Comparison of ENCODE assay signal across 9 cellular contexts in genomic region chr17:9522074-9522473, GRCh38. TPM values are rescaled to one million over a fixed set of nuclear protein-coding genes. Genes with fewer than 3 reads are reported as not detected.
DNase-seq lines count a peak whose midpoint lies in the region; ATAC-seq and TF ChIP-seq lines count a peak whose summit lies in the region.
"Had no signal": no experiment of that assay in that cellular context is flagged by ENCODE, and none has a peak within 500 bp of the region (broad histone marks: within the 10 kb centered on the region; RNA-seq: fewer than 3 reads in every experiment).

No MANE protein-coding gene starts in this region.

- H3K4me1 ChIP-seq in prostate gland (replicated peaks): no peaks in the 10 kb centered on the region

- H3K4me1 Mint-ChIP-seq in HFFc6 (ENCODE audit: low read depth): no peaks in the 10 kb centered on the region

- no peak overlapping the region for H3K4me3 Mint-ChIP-seq in HFFc6
- H3K4me3 Mint-ChIP-seq: naive B cell had no signal

- H3K4me3 ChIP-seq in fibroblast of villous mesenchyme (ENCODE audit: low read depth, low read length) (no peak overlapping the region), prostate gland (no peak overlapping the region)

- H3K36me3 ChIP-seq in prostate gland: no peaks in the 10 kb centered on the region

- no peaks in the 10 kb centered on the region for H3K36me3 Mint-ChIP-seq in HFFc6 (ENCODE audit: low read depth)
- H3K36me3 Mint-ChIP-seq: naive B cell had no signal

- TF ChIP-seq CTCF in HFFc6 (IDR thresholded peaks at IDR 0.05) (peak; percentile 73), fibroblast of villous mesenchyme (IDR thresholded peaks at IDR 0.05; ENCODE audit: insufficient read depth, low read depth, low read length) (peak; percentile 65), prostate gland (IDR thresholded peaks at IDR 0.05) (peak in 3 of 4 experiments; percentile 39 to 66 (median 55))

- no peak overlapping the region for H3K27ac Mint-ChIP-seq in HFFc6
- H3K27ac Mint-ChIP-seq: naive B cell had no signal

- 36% methylated on average over 4 of the region's 4 CpGs for WGBS in prostate gland

- H3K9me3 Mint-ChIP-seq in HFFc6: no peaks in the 10 kb centered on the region
- H3K9me3 Mint-ChIP-seq: naive B cell had no signal

- no peaks in the 10 kb centered on the region; the same call in 1 of the 2 replicates for H3K27me3 Mint-ChIP-seq in HFFc6 (ENCODE audit: insufficient read depth)
- H3K27me3 Mint-ChIP-seq: naive B cell had no signal

- ATAC-seq in HG03457 (IDR thresholded peaks at IDR 0.05; ENCODE audit: unreplicated experiment): no peak

- in situ Hi-C loops in SK-MEL-5 (cut with HindIII; ENCODE audit: low pct_unique_long_range_greater_than_20kb, low sequenced_read_pairs): no loop called here

- intact Hi-C loops in prostate gland (cut with DNase I): loop anchor here (5.0 kb wide), 1 partner anchor 530 kb away; no protein-coding TSS in a partner anchor

- H3K27ac ChIP-seq in prostate gland: no peak overlapping the region

- H3K9me3 ChIP-seq in prostate gland: no peaks in the 10 kb centered on the region

- no peaks in the 10 kb centered on the region for H3K27me3 ChIP-seq in prostate gland (replicated peaks; ENCODE audit: insufficient read depth)

- no peak for TF ChIP-seq POLR2A in prostate gland (IDR thresholded peaks at IDR 0.05)

- peak; percentile 76 for DNase-seq in DMS53 (lab: John Stamatoyannopoulos, UW)
- peak; percentile 53 for DNase-seq in HFFc6
- DNase-seq in SK-MEL-5 (ENCODE audit: low read depth, low spot score): peak; percentile 67
- peak; percentile 60 for DNase-seq in fibroblast of villous mesenchyme (ENCODE audit: low read depth)
- no peak for DNase-seq in prostate gland (ENCODE audit: low spot score)
- no peak for DNase-seq in germinal center (ENCODE audit: low spot score)
- no peak for DNase-seq in occipital lobe (lab: John Stamatoyannopoulos, UW)
- DNase-seq: naive B cell had no signal

RNA-seq across cellular contexts. Expression of gene STX8, which starts 53.5 kb away (rescaled TPM):
- 10 to 100 TPM; 48.9 to 73.8 (median 60.9) TPM for total RNA-seq in HFFc6 (2021; fragmentation: NEBNext Ultra II Directional; extraction: Animal tissue kit (Norgen Biotek cat#: 25700))
- 128 and 138 TPM in 2 replicates for total RNA-seq in SK-MEL-5 (2014; rRNA removed; shearing (Covaris generic))
- 45.4 and 58.5 TPM in 2 replicates for polyA plus RNA-seq in SK-MEL-5 (2015; cell fraction: cytosol; rRNA removed)
- 7.9 and 22.7 TPM in 2 replicates for polyA plus RNA-seq in SK-MEL-5 (2015; cell fraction: nucleus; rRNA removed)
- total RNA-seq in fibroblast of villous mesenchyme: 91.1 and 114 TPM in 2 replicates
- total RNA-seq in prostate gland: 10 to 100 TPM; 46.6 to 72.4 TPM
- total RNA-seq in occipital lobe: 42.9 TPM

RNA-seq across cellular contexts. Expression of gene CFAP52, which starts 54.4 kb away (rescaled TPM):
- total RNA-seq in HFFc6 (2021; fragmentation: NEBNext Ultra II Directional; extraction: Animal tissue kit (Norgen Biotek cat#: 25700)): not detected
- total RNA-seq in SK-MEL-5 (2014; rRNA removed; shearing (Covaris generic)): not detected in 2 replicates
- polyA plus RNA-seq in SK-MEL-5 (2015; cell fraction: cytosol; rRNA removed): not detected in 2 replicates
- not detected in 2 replicates for polyA plus RNA-seq in SK-MEL-5 (2015; cell fraction: nucleus; rRNA removed)
- 0.43 TPM in 1 of 2 replicates, not detected in the other for total RNA-seq in fibroblast of villous mesenchyme
- total RNA-seq in prostate gland: 1 to 10 TPM in 1 of 2 donors, not detected in 1; 1.7 TPM
- total RNA-seq in occipital lobe: 2.2 TPM

Comparison
In these comparisons a context has a peak if more than half of its experiments do, and no peak if none do; other contexts are left out.
1. DNase-seq: peak in DMS53 (single experiment), HFFc6 (single experiment), SK-MEL-5 (single experiment) and fibroblast of villous mesenchyme (single experiment); none in prostate gland (single experiment), germinal center (single experiment) and occipital lobe (single experiment).
2. Peak in every context shown above with its lines, with median percentiles within 50 percentile points of each other: CTCF ChIP-seq.